In the genomic region with DNA sequence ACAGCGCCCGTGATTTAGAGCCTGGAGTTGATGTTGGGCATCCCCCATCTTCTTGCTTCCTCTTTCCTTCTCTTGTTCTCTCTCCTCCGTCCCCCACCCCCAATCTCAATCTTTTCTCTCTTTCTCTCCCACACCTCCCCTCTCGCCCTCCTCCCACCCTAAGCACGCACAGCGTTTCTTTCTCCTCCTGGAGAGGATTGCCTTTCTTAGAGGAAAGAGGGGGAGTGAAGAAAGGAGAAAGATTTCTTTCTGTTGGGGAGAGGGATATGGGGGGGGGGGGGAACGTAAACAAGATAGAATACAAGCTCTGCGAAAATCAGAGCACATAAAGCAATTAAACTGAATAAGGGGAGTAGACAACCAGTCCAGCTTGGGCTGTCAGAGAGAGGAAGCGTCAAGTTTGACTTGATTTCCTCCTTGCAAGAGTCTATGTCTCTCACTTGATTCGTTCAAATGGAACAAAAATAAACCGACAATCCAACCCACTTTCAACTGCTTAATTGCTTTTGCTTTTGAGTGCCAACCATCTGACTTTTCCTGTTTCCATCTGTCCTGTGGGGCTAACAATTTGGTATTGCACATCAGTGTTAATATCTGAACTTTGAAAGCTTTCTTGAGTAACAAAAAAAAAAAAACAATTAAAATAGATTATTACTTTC, we compare ENCODE assay signal across 8 cellular contexts. TPM values are rescaled to one million over a fixed set of nuclear protein-coding genes. Genes with fewer than 3 reads are reported as not detected.
DNase-seq lines count a peak whose midpoint lies in the region; TF ChIP-seq lines count a peak whose summit lies in the region.

No MANE protein-coding gene starts in this region.

- no peaks in the 10 kb centered on the region for H3K36me3 ChIP-seq in Peyer's patch
- H3K36me3 ChIP-seq in hepatocyte (replicated peaks; ENCODE audit: insufficient read depth, low read depth): no peaks in the 10 kb centered on the region
- no peaks in the 10 kb centered on the region for H3K36me3 ChIP-seq in adrenal gland (replicated peaks in 1 of 2)

- H3K9me3 ChIP-seq in Peyer's patch (no peaks in the 10 kb centered on the region), hepatocyte (ENCODE audit: low read depth) (no peaks in the 10 kb centered on the region), adrenal gland (replicated peaks in 1 of 3) (no peaks in the 10 kb centered on the region)

- H3K27me3 ChIP-seq in Peyer's patch: no peaks in the 10 kb centered on the region
- H3K27me3 ChIP-seq in hepatocyte: peaks cover 46% of the 10 kb centered on the region
- peaks cover 10% of the 10 kb centered on the region for H3K27me3 ChIP-seq in adrenal gland

- DNase-seq in NCI-H187 treated with DMSO at 0.1 percent for 48 hours (lab: John Stamatoyannopoulos, UW): peak; percentile 7
- no peak for DNase-seq in NCI-H187 (lab: John Stamatoyannopoulos, UW)
- DNase-seq in Peyer's patch: no peak
- DNase-seq in hepatocyte (ENCODE audit: low spot score): no peak
- peak; percentile 43 for DNase-seq in superior temporal gyrus (ENCODE audit: extremely low spot score)
- no peak for DNase-seq in RKO (ENCODE audit: low spot score)
- DNase-seq in adrenal gland: no peak
- DNase-seq in activated CD4-positive, alpha-beta T cell treated with anti-CD3 and anti-CD28 coated beads, Interleukin-2, amount 50 U/mL, for 4 hours: no peak

- H3K27ac ChIP-seq in Peyer's patch (no peak overlapping the region), hepatocyte (no peak overlapping the region), adrenal gland (no peak overlapping the region)

- H4K20me1 ChIP-seq in hepatocyte (ENCODE audit: insufficient read depth, poor library complexity, severe bottlenecking): no peaks in the 10 kb centered on the region

- TF ChIP-seq CTCF in Peyer's patch (IDR thresholded peaks at IDR 0.05) (no peak), hepatocyte (IDR thresholded peaks at IDR 0.05; ENCODE audit: poor library complexity) (no peak), adrenal gland (IDR thresholded peaks at IDR 0.05) (no peak)

- H3K79me2 ChIP-seq in hepatocyte: no peaks in the 10 kb centered on the region

- H3K4me3 ChIP-seq in Peyer's patch (peak overlapping the region in 3 of 4 donors; percentile 26 to 49 (median 32)), hepatocyte (peak overlapping the region; percentile 63), adrenal gland (no peak overlapping the region)

- peak overlapping the region; percentile 94 for H3K4me2 ChIP-seq in hepatocyte

- 13% methylated on average over 10 of the region's 11 CpGs for WGBS in hepatocyte (ENCODE audit: low lambda C conversion rate, missing lambda C conversion rate)
- WGBS in adrenal gland, 4 donors: 16 to 25% (median 17%) methylated on average over 11 of the region's 11 CpGs

- H2AFZ ChIP-seq in hepatocyte: peak overlapping the region; percentile 90

- H3K4me1 ChIP-seq in Peyer's patch: peaks cover 0 to 17% (median 0%) of the 10 kb centered on the region in 4 donors
- peaks cover 5% of the 10 kb centered on the region for H3K4me1 ChIP-seq in hepatocyte (ENCODE audit: insufficient read depth)
- H3K4me1 ChIP-seq in adrenal gland (replicated peaks in 1 of 2): peaks cover 0 to 8% of the 10 kb centered on the region in 2 donors

- H3K9me2 ChIP-seq in hepatocyte (replicated peaks; ENCODE audit: insufficient read depth): no peaks in the 10 kb centered on the region

- intact Hi-C loops in adrenal gland (cut with DNase I): no loop called here

- TF ChIP-seq POLR2A in Peyer's patch (IDR thresholded peaks at IDR 0.05) (no peak), adrenal gland (IDR thresholded peaks at IDR 0.05) (no peak)

RNA-seq across cellular contexts. Expression of gene SYT1, which starts 0.9 kb away (rescaled TPM):
- 1 to 10 TPM; 1.4 to 4.1 (median 1.8) TPM for total RNA-seq in Peyer's patch
- 1.8 and 2.5 TPM in 2 replicates for total RNA-seq in hepatocyte
- polyA plus RNA-seq in hepatocyte: 1.3 and 1.4 TPM in 2 replicates
- 10 to 100 TPM in 3 of 8 donors, 1 to 10 TPM in 2, under 1 TPM in 3; 0.42 to 22.3 (median 4.1) TPM for total RNA-seq in adrenal gland
- 10 to 100 TPM in 1 of 3 donors, 1 to 10 TPM in 2; 2.5 to 21.9 (median 4.5) TPM for polyA plus RNA-seq in adrenal gland

Comparison
In these comparisons a context has a peak if more than half of its experiments do, and no peak if none do; other contexts are left out.
1. DNase-seq: peak in NCI-H187 treated with DMSO at 0.1 percent for 48 hours (single experiment) and superior temporal gyrus (single experiment); none in NCI-H187 (0 of 2), Peyer's patch (0 of 3), hepatocyte (single experiment), RKO (single experiment), adrenal gland (0 of 7) and activated CD4-positive, alpha-beta T cell treated with anti-CD3 and anti-CD28 coated beads, Interleukin-2, amount 50 U/mL, for 4 hours (0 of 2).
2. H3K4me3 ChIP-seq: peak in Peyer's patch (3 of 4) and hepatocyte (single experiment); none in adrenal gland (0 of 4).